Comparison of ENCODE assay signal across 20 cellular contexts in the genomic region with DNA sequence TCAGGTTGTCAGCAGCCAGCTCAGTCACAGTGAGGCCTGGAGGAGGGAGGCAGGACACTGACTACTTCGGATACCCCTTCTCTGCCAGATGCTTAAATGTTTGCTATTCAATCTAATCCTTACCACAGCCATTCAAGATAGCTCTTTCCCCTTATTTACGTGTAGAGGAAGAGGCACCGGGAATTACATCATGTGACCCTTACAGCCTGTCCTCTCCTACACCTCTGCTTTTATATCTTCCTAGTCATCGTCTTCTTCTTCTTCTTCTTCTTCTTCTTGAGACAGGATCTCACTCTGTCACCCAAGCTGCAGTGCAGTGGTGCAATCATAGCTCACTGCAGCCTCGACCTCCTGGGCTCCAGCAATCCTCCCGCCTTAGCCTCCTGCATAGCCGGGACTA.
DNase-seq lines count a peak whose midpoint lies in the region; ATAC-seq and TF ChIP-seq lines count a peak whose summit lies in the region.
"Had no signal": no experiment of that assay in that cellular context is flagged by ENCODE, and none has a peak within 500 bp of the region (broad histone marks: within the 10 kb centered on the region; RNA-seq: fewer than 3 reads in every experiment).

No MANE protein-coding gene starts in this region.

- peak overlapping the region; percentile 86 to 95 (median 92) for H3K4me3 Mint-ChIP-seq in CD4-positive, CD25-positive, alpha-beta regulatory T cell
- peak overlapping the region; percentile 90 for H3K4me3 Mint-ChIP-seq in activated T-helper 17 cell treated with anti-CD3 and anti-CD28 coated beads, Interleukin-2, amount 50 U/mL, for 72 hours
- peak overlapping the region; percentile 62 to 96 (median 89) for H3K4me3 Mint-ChIP-seq in naive thymus-derived CD8-positive, alpha-beta T cell

- no peaks in the 10 kb centered on the region for H3K27me3 ChIP-seq in CD4-positive, CD25-positive, alpha-beta regulatory T cell (ENCODE audit: control insufficient read depth, insufficient read depth, low read length)
- H3K27me3 ChIP-seq in osteoblast (ENCODE audit: insufficient read depth, low read length): no peaks in the 10 kb centered on the region
- H3K27me3 ChIP-seq: BE2C, ovary, Peyer's patch had no signal

- TF ChIP-seq CTCF in GM12864 (IDR thresholded peaks at IDR 0.05; ENCODE audit: low read depth, low read length, missing control alignments) (no peak), GM20000 (IDR thresholded peaks at IDR 0.05; ENCODE audit: extremely low read depth, missing control alignments) (no peak), osteoblast (IDR thresholded peaks at IDR 0.05; ENCODE audit: extremely low read depth, low read depth, low read length) (no peak)

- H3K4me1 ChIP-seq in CD4-positive, CD25-positive, alpha-beta regulatory T cell (ENCODE audit: control insufficient read depth, insufficient read depth, low read length, poor library complexity, severe bottlenecking): peaks cover 38% of the 10 kb centered on the region
- no peaks in the 10 kb centered on the region for H3K4me1 ChIP-seq in osteoblast (ENCODE audit: insufficient read depth, low read length)
- H3K4me1 ChIP-seq: BE2C had no signal

- H3K9me3 ChIP-seq in CD4-positive, CD25-positive, alpha-beta regulatory T cell (ENCODE audit: control insufficient read depth in 2 of 2, low read length in 2 of 2): no peaks in the 10 kb centered on the region
- no peaks in the 10 kb centered on the region for H3K9me3 ChIP-seq in osteoblast (ENCODE audit: low read depth, low read length)
- H3K9me3 ChIP-seq: BE2C, ovary, Peyer's patch had no signal

- no peaks in the 10 kb centered on the region for H4K20me1 ChIP-seq in osteoblast (ENCODE audit: insufficient read depth, low read length)

- H3K36me3 ChIP-seq in CD4-positive, CD25-positive, alpha-beta regulatory T cell (ENCODE audit: control insufficient read depth, insufficient read depth, low read length): peaks cover 3% of the 10 kb centered on the region
- no peaks in the 10 kb centered on the region for H3K36me3 ChIP-seq in osteoblast (ENCODE audit: insufficient read depth, low read length)
- H3K36me3 ChIP-seq: BE2C, ovary, Peyer's patch had no signal

- H3K27ac ChIP-seq in CD4-positive, CD25-positive, alpha-beta regulatory T cell (ENCODE audit: insufficient read depth, low read length, poor library complexity, severe bottlenecking): no peak overlapping the region
- no peak overlapping the region for H3K27ac ChIP-seq in osteoblast (ENCODE audit: low read depth, low read length)
- H3K27ac ChIP-seq: HL-60, ovary had no signal

- peaks cover 31 to 71% (median 51%) of the 10 kb centered on the region in 4 donors for H3K4me1 Mint-ChIP-seq in CD4-positive, CD25-positive, alpha-beta regulatory T cell
- peaks cover 39% of the 10 kb centered on the region for H3K4me1 Mint-ChIP-seq in activated T-helper 17 cell treated with anti-CD3 and anti-CD28 coated beads, Interleukin-2, amount 50 U/mL, for 72 hours
- peaks cover 37 to 81% (median 58%) of the 10 kb centered on the region in 4 donors for H3K4me1 Mint-ChIP-seq in naive thymus-derived CD8-positive, alpha-beta T cell

- ATAC-seq in CD4-positive, CD25-positive, alpha-beta regulatory T cell (ENCODE audit: low read depth in 2 of 2): no peak
- ATAC-seq in activated T-helper 17 cell treated with anti-CD3 and anti-CD28 coated beads, Interleukin-2, amount 50 U/mL, for 72 hours (replicated peaks): no peak
- ATAC-seq in naive thymus-derived CD8-positive, alpha-beta T cell: no peak

- peak overlapping the region in 2 of 3 donors; percentile 90 to 94 for H3K27ac Mint-ChIP-seq in CD4-positive, CD25-positive, alpha-beta regulatory T cell
- H3K27ac Mint-ChIP-seq in activated T-helper 17 cell treated with anti-CD3 and anti-CD28 coated beads, Interleukin-2, amount 50 U/mL, for 72 hours: peak overlapping the region; percentile 91
- peak overlapping the region in 8 of 10 donors; percentile 1 to 92 (median 78) for H3K27ac Mint-ChIP-seq in naive thymus-derived CD8-positive, alpha-beta T cell

- no peak overlapping the region for H3K4me2 ChIP-seq in osteoblast (ENCODE audit: insufficient read depth, low read length)

- peaks cover 27% of the 10 kb centered on the region for H3K36me3 Mint-ChIP-seq in CD4-positive, CD25-positive, alpha-beta regulatory T cell
- H3K36me3 Mint-ChIP-seq in activated T-helper 17 cell treated with anti-CD3 and anti-CD28 coated beads, Interleukin-2, amount 50 U/mL, for 72 hours (ENCODE audit: low read depth): peaks cover 42% of the 10 kb centered on the region
- H3K36me3 Mint-ChIP-seq in naive thymus-derived CD8-positive, alpha-beta T cell: peaks cover 12 to 35% (median 27%) of the 10 kb centered on the region in 3 donors

- POLR2A ChIA-PET in naive thymus-derived CD8-positive, alpha-beta T cell (lab: Charles Lee): interaction anchor here (0.9 to 1.2 kb wide), 2 partner anchors 196 to 283 kb away, joined by 3 read pairs; no protein-coding TSS in a partner anchor

- H3K27me3 Mint-ChIP-seq in CD4-positive, CD25-positive, alpha-beta regulatory T cell: no peaks in the 10 kb centered on the region
- H3K27me3 Mint-ChIP-seq in activated T-helper 17 cell treated with anti-CD3 and anti-CD28 coated beads, Interleukin-2, amount 50 U/mL, for 72 hours: no peaks in the 10 kb centered on the region
- no peaks in the 10 kb centered on the region for H3K27me3 Mint-ChIP-seq in naive thymus-derived CD8-positive, alpha-beta T cell

- DNase-seq in CD4-positive, CD25-positive, alpha-beta regulatory T cell: no peak
- DNase-seq in GM12864 (ENCODE audit: low read depth) (no peak), ureter (ENCODE audit: low spot score) (no peak), GM20000 (ENCODE audit: low spot score) (no peak), osteoblast (ENCODE audit: insufficient read length, low spot score, missing footprints) (no peak)
- no peak for DNase-seq in naive thymus-derived CD8-positive, alpha-beta T cell
- DNase-seq: activated CD4-positive, alpha-beta T cell treated with anti-CD3 and anti-CD28 coated beads for 4 hours; activated naive CD4-positive, alpha-beta T cell treated with anti-CD3 and anti-CD28 coated beads, Interleukin-2, amount 50 U/mL, for 16 hours; BE2C; DMS79 treated with DMSO at 0.1 percent for 48 hours; foreskin fibroblast; Karpas-422; NCI-H1694 treated with DMSO at 0.1 percent for 48 hours; NCI-H524; ovary; Peyer's patch; small intestine had no signal

- H3K9me3 Mint-ChIP-seq in CD4-positive, CD25-positive, alpha-beta regulatory T cell: peaks cover 0 to 2% (median 0%) of the 10 kb centered on the region in 7 donors
- no peaks in the 10 kb centered on the region for H3K9me3 Mint-ChIP-seq in activated T-helper 17 cell treated with anti-CD3 and anti-CD28 coated beads, Interleukin-2, amount 50 U/mL, for 72 hours
- peaks cover 0 to 2% (median 0%) of the 10 kb centered on the region in 9 donors for H3K9me3 Mint-ChIP-seq in naive thymus-derived CD8-positive, alpha-beta T cell

- H2AFZ ChIP-seq in osteoblast (ENCODE audit: low read length): no peak overlapping the region

- H3K79me2 ChIP-seq in osteoblast (ENCODE audit: insufficient read depth, low read length): no peaks in the 10 kb centered on the region

- H3K4me3 ChIP-seq in CD4-positive, CD25-positive, alpha-beta regulatory T cell (ENCODE audit: low read depth, low read length): peak overlapping the region; percentile 86
- peak overlapping the region; percentile 66 for H3K4me3 ChIP-seq in GM12864 (ENCODE audit: low read depth, low read length)
- H3K4me3 ChIP-seq in osteoblast (ENCODE audit: insufficient read depth, low read length): no peak overlapping the region
- H3K4me3 ChIP-seq: lung, ovary had no signal
